In genomic region chr15:56732135-56732880, GRCh38 we compare ENCODE assay signal across 8 cellular contexts. TPM values are rescaled to one million over a fixed set of nuclear protein-coding genes. Genes with fewer than 3 reads are reported as not detected.
DNase-seq lines count a peak whose midpoint lies in the region; ATAC-seq and TF ChIP-seq lines count a peak whose summit lies in the region.

No MANE protein-coding gene starts in this region.

- peaks cover 0 to 13% of the 10 kb centered on the region in 2 donors for H3K9me3 Mint-ChIP-seq in stimulated activated naive CD8-positive, alpha-beta T cell treated with anti-CD3 and anti-CD28 coated beads, Interleukin-15, amount 100 ng/mL, for 72 hours

- DNase-seq in ACHN (peak; percentile 56), GM13977 (ENCODE audit: low spot score) (peak; percentile 41), NCI-H748 (lab: John Stamatoyannopoulos, UW; ENCODE audit: unreplicated experiment) (peak; percentile 33), mammary epithelial cell (peak; percentile 39), kidney tubule cell (ENCODE audit: low spot score) (peak; percentile 53), SW480 (ENCODE audit: low spot score) (no peak)
- DNase-seq in stimulated activated naive CD8-positive, alpha-beta T cell treated with anti-CD3 and anti-CD28 coated beads, Interleukin-15, amount 100 ng/mL, for 72 hours, result no peak

- peaks cover 31% of the 10 kb centered on the region for H3K4me1 Mint-ChIP-seq in stimulated activated naive CD8-positive, alpha-beta T cell treated with anti-CD3 and anti-CD28 coated beads, Interleukin-15, amount 100 ng/mL, for 72 hours

- H3K4me2 ChIP-seq in mammary epithelial cell (ENCODE audit: insufficient read depth, low read depth, low read length), result peak overlapping the region; percentile 80

- ATAC-seq in stimulated activated naive CD8-positive, alpha-beta T cell treated with anti-CD3 and anti-CD28 coated beads, Interleukin-15, amount 100 ng/mL, for 72 hours, result no peak
- no peak for ATAC-seq in HG02840 (IDR thresholded peaks at IDR 0.05; ENCODE audit: low FRiP score, unreplicated experiment)

- H3K27me3 ChIP-seq in mammary epithelial cell (ENCODE audit: insufficient read depth, low read length), result no peaks in the 10 kb centered on the region

- no peaks in the 10 kb centered on the region for H3K36me3 ChIP-seq in mammary epithelial cell (ENCODE audit: insufficient read depth, low read length)

- peak overlapping the region; percentile 86 for H3K9ac ChIP-seq in mammary epithelial cell (ENCODE audit: insufficient read depth, low read length)

- H3K4me3 ChIP-seq in mammary epithelial cell (replicated peaks in 1 of 3; ENCODE audit: insufficient read depth in 1 of 3, low read depth in 2 of 3, low read length in 3 of 3), result peak overlapping the region; percentile 73 to 80 (median 75)

- TSS peak; percentile 27 for BruUV-seq in mammary epithelial cell (replicated peaks; lab: Mats Ljungman, UMichigan)

- TF ChIP-seq CTCF in GM13977 (IDR thresholded peaks at IDR 0.05; ENCODE audit: extremely low read depth, insufficient read depth, missing control alignments) (no peak), mammary epithelial cell (conservative IDR thresholded peaks at IDR 0.05 in 1 of 2, IDR thresholded peaks at IDR 0.05 in 1 of 2; ENCODE audit: extremely low read depth in 1 of 2, insufficient read depth in 1 of 2, low read depth in 1 of 2, low read length in 2 of 2) (no peak)

- peak overlapping the region; percentile 67 for H3K27ac ChIP-seq in mammary epithelial cell (ENCODE audit: insufficient read depth, low read depth, low read length)

- peak overlapping the region; percentile 97 to 98 for H3K27ac Mint-ChIP-seq in stimulated activated naive CD8-positive, alpha-beta T cell treated with anti-CD3 and anti-CD28 coated beads, Interleukin-15, amount 100 ng/mL, for 72 hours

- no peaks in the 10 kb centered on the region for H4K20me1 ChIP-seq in mammary epithelial cell (ENCODE audit: insufficient read depth, low read length)

- no peaks in the 10 kb centered on the region for H3K27me3 Mint-ChIP-seq in stimulated activated naive CD8-positive, alpha-beta T cell treated with anti-CD3 and anti-CD28 coated beads, Interleukin-15, amount 100 ng/mL, for 72 hours

- dilution Hi-C loops in mammary epithelial cell (cut with HindIII; ENCODE audit: low sequenced_read_pairs), result no loop called here

- CTCF ChIA-PET in mammary epithelial cell (lab: Charles Lee; ENCODE audit: low non-redundant PET), result interaction anchor here (0.6 kb wide), 1 partner anchor 241 kb away, joined by 3 read pairs; no protein-coding TSS in a partner anchor

- peak overlapping the region; percentile 81 to 86 for H3K4me3 Mint-ChIP-seq in stimulated activated naive CD8-positive, alpha-beta T cell treated with anti-CD3 and anti-CD28 coated beads, Interleukin-15, amount 100 ng/mL, for 72 hours

- in situ Hi-C loops in ACHN (cut with HindIII; ENCODE audit: low pct_ligation_motif_present, low pct_unique_long_range_greater_than_20kb, low sequenced_read_pairs) (no loop called here), GM13977 (cut with MboI; ENCODE audit: low pct_unique_long_range_greater_than_20kb, low sequenced_read_pairs, unreplicated experiment) (no loop called here), mammary epithelial cell (cut with MboI; ENCODE audit: low sequenced_read_pairs in 2 of 2) (no loop called here)

- no peaks in the 10 kb centered on the region for H3K9me3 ChIP-seq in mammary epithelial cell (replicated peaks; ENCODE audit: insufficient read depth, low read length)

- intact Hi-C loops in mammary epithelial cell (cut with micrococcal nuclease), result loop anchor here (5.0 kb wide), 2 partner anchors 85 to 235 kb away; no protein-coding TSS in a partner anchor

- peaks cover 21% of the 10 kb centered on the region for H3K4me1 ChIP-seq in mammary epithelial cell (ENCODE audit: insufficient read depth, low read length)

- 12% methylated on average over 11 of the region's 12 CpGs for WGBS in mammary epithelial cell (ENCODE audit: low coverage, missing lambda C conversion rate)

- peaks cover 52% of the 10 kb centered on the region for H3K79me2 ChIP-seq in mammary epithelial cell (ENCODE audit: insufficient read depth, low read length)

- peak overlapping the region; percentile 96 for H2AFZ ChIP-seq in mammary epithelial cell (ENCODE audit: low read depth, low read length)

RNA-seq across cellular contexts. Expression of gene ZNF280D, which starts 1.0 kb away (rescaled TPM):
- total RNA-seq in mammary epithelial cell, result 10 to 100 TPM; 24.1 to 25.7 TPM
- polyA plus RNA-seq in mammary epithelial cell, result 2.4 TPM
- 3.9 TPM for polyA minus RNA-seq in mammary epithelial cell

Comparison
In these comparisons a context has a peak if more than half of its experiments do, and no peak if none do; other contexts are left out.
1. DNase-seq: peak in ACHN (single experiment), GM13977 (single experiment), NCI-H748 (single experiment), mammary epithelial cell (single experiment) and kidney tubule cell (single experiment); none in stimulated activated naive CD8-positive, alpha-beta T cell treated with anti-CD3 and anti-CD28 coated beads, Interleukin-15, amount 100 ng/mL, for 72 hours (0 of 2) and SW480 (single experiment).